27 cellular contexts compared by ENCODE assay signal in genomic region chr1:106814418-106814817, GRCh38.
"Had no signal": no experiment of that assay in that cellular context is flagged by ENCODE, and none has a peak within 500 bp of the region (broad histone marks: within the 10 kb centered on the region; RNA-seq: fewer than 3 reads in every experiment).

No MANE protein-coding gene starts in this region.

- H3K27me3 Mint-ChIP-seq: naive B cell; stimulated activated memory B cell treated with anti-CD40 and anti-IgM and Interleukin-4, amounts not matched to agents 10 μg/mL and 1 μg/mL and 100 μg/mL, for 72 hours; stimulated activated naive CD8-positive, alpha-beta T cell treated with anti-CD3 and anti-CD28 coated beads, Interleukin-15, amount 100 ng/mL, for 72 hours; type B pancreatic cell had no signal

- H3K4me3 ChIP-seq: left ventricle myocardium inferior, lung, neural progenitor cell, psoas muscle, right atrium auricular region, right lobe of liver, smooth muscle cell, tibial nerve, uterus had no signal

- H3K4me1 ChIP-seq: left ventricle myocardium inferior, neural progenitor cell, parathyroid adenoma, psoas muscle, right atrium auricular region, right lobe of liver, uterus had no signal

- H3K36me3 Mint-ChIP-seq: mesothelial cell of epicardium; natural killer cell; neural progenitor cell; stimulated activated memory B cell treated with anti-CD40 and anti-IgM and Interleukin-4, amounts not matched to agents 10 μg/mL and 1 μg/mL and 100 μg/mL, for 72 hours; type B pancreatic cell had no signal

- H3K27me3 ChIP-seq: neural progenitor cell, neutrophil, right atrium auricular region, right lobe of liver, tibial nerve, uterus had no signal

- H3K27ac ChIP-seq: left ventricle myocardium inferior, neural progenitor cell, neutrophil, parathyroid adenoma, psoas muscle, right atrium auricular region, right lobe of liver, tibial nerve, uterus had no signal

- H3K4me3 Mint-ChIP-seq: mesothelial cell of epicardium; naive B cell; natural killer cell; nephron progenitor cell; neural progenitor cell; stimulated activated memory B cell treated with anti-CD40 and anti-IgM and Interleukin-4, amounts not matched to agents 10 μg/mL and 1 μg/mL and 100 μg/mL, for 72 hours; stimulated activated naive CD8-positive, alpha-beta T cell treated with anti-CD3 and anti-CD28 coated beads, Interleukin-15, amount 100 ng/mL, for 72 hours; type B pancreatic cell had no signal

- DNase-seq: islet precursor cell; left ventricle myocardium inferior; mesendoderm; naive B cell; natural killer cell; nephron progenitor cell; occipital lobe; psoas muscle; right lobe of liver; stimulated activated CD4-positive, alpha-beta T cell treated with anti-CD3 and anti-CD28 coated beads, Interleukin-1b, Interleukin-23, amount 100 ng/mL, for 48 hours; stimulated activated CD4-positive, alpha-beta T cell treated with anti-CD3 and anti-CD28 coated beads, Interleukin-2, amount 100 ng/mL, for 48 hours; stimulated activated CD4-positive, alpha-beta T cell treated with anti-CD3 and anti-CD28 coated beads, Interleukin-4, amount 100 ng/mL, for 4 hours; stimulated activated CD8-positive, alpha-beta memory T cell treated with anti-CD3 and anti-CD28 coated beads, Interleukin-4, amount 100 ng/mL, for 48 hours; stimulated activated naive CD4-positive, alpha-beta T cell treated with Interleukin-2 at 50 U/mL for 16 hours; stimulated activated naive CD8-positive, alpha-beta T cell treated with anti-CD3 and anti-CD28 coated beads, Interleukin-15, amount 100 ng/mL, for 72 hours; substantia nigra; uterus had no signal

- H3K4me1 Mint-ChIP-seq: mesothelial cell of epicardium; naive B cell; natural killer cell; nephron progenitor cell; neural progenitor cell; stimulated activated memory B cell treated with anti-CD40 and anti-IgM and Interleukin-4, amounts not matched to agents 10 μg/mL and 1 μg/mL and 100 μg/mL, for 72 hours; stimulated activated naive CD8-positive, alpha-beta T cell treated with anti-CD3 and anti-CD28 coated beads, Interleukin-15, amount 100 ng/mL, for 72 hours had no signal

- ATAC-seq: natural killer cell; psoas muscle; right lobe of liver; stimulated activated memory B cell treated with anti-CD40 and anti-IgM and Interleukin-4, amounts not matched to agents 10 μg/mL and 1 μg/mL and 100 μg/mL, for 72 hours; stimulated activated naive CD8-positive, alpha-beta T cell treated with anti-CD3 and anti-CD28 coated beads, Interleukin-15, amount 100 ng/mL, for 72 hours had no signal

- H3K36me3 ChIP-seq: left ventricle myocardium inferior, neural progenitor cell, neutrophil, right atrium auricular region, right lobe of liver, tibial nerve, uterus had no signal

- H3K9me3 ChIP-seq: neutrophil, psoas muscle, right atrium auricular region, right lobe of liver, uterus had no signal

- H3K27ac Mint-ChIP-seq: mesothelial cell of epicardium; naive B cell; natural killer cell; nephron progenitor cell; neural progenitor cell; stimulated activated memory B cell treated with anti-CD40 and anti-IgM and Interleukin-4, amounts not matched to agents 10 μg/mL and 1 μg/mL and 100 μg/mL, for 72 hours; type B pancreatic cell had no signal
